In the genomic region with DNA sequence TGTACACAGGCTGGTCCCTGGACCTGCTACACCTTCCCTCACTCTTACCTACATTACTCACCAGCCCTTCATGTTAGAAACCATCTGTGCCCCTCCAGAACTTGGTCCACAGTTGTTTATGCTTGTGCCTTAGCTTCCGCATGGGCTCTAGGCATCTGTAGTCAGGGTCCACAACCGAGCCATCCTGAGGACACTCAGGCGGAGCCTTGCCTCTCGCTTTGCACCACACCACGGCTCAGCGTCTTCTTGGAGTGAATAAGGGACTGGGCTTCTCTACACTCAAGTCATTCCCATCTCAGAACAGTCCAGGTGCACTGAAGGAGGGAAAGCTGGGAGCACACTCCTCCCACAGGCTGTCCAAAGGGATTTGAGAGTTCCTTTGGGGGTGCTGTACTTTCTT, we compare ENCODE assay signal across 17 cellular contexts.
"Had no signal": no experiment of that assay in that cellular context is flagged by ENCODE, and none has a peak within 500 bp of the region (broad histone marks: within the 10 kb centered on the region; RNA-seq: fewer than 3 reads in every experiment).

No MANE protein-coding gene starts in this region.

- H3K27ac ChIP-seq: hepatocyte, neutrophil, psoas muscle, right lobe of liver, skin epidermis, tibial artery had no signal

- H3K4me3 ChIP-seq: hepatocyte, lung, psoas muscle, right lobe of liver, skin epidermis, tibial artery had no signal

- H3K36me3 ChIP-seq: neutrophil, right lobe of liver, tibial artery had no signal

- ATAC-seq: left colon; left ventricle myocardium superior; naive thymus-derived CD4-positive, alpha-beta T cell; psoas muscle; right lobe of liver had no signal

- DNase-seq: cerebellar nuclear complex; foreskin melanocyte; left colon; left ventricle myocardium superior; mesendoderm; naive thymus-derived CD4-positive, alpha-beta T cell; nephron progenitor cell; retina; right lobe of liver; stimulated activated CD4-positive, alpha-beta T cell treated with anti-CD3 and anti-CD28 coated beads, Interleukin-2, amount 100 ng/mL, for 48 hours; stimulated activated naive CD4-positive, alpha-beta T cell treated with Interleukin-2 at 50 U/mL for 16 hours had no signal

- H3K27me3 ChIP-seq: hepatocyte, right lobe of liver, tibial artery had no signal

- H3K9me3 ChIP-seq: neutrophil, psoas muscle, right lobe of liver, tibial artery had no signal

- H3K4me1 ChIP-seq: psoas muscle, right lobe of liver, tibial artery had no signal
